ENCODE assay signal across 28 cellular contexts in the genomic region with DNA sequence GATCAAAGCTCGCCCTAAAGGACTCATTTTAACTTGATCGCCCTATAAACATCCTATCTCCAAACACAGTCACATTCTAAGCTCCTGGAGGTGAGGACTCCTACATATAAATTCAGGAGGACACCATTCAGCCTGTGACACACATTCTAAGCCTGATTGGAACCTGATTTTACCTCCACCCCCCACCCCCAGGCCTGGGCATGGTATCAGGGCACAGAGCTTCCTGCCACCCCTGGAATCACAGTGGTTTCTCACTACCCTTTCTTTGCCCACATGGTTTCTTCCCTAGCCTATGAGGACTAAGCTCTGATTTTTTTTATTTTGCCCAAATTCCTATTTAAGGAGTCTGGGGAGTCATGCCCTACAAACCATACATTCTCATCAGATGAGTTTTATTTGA.
A peak's percentile ranks its signal among the peaks of the same experiment; 100 is the strongest.
DNase-seq lines count a peak whose midpoint lies in the region; ATAC-seq and TF ChIP-seq lines count a peak whose summit lies in the region.
"Had no signal": no experiment of that assay in that cellular context is flagged by ENCODE, and none has a peak within 500 bp of the region (broad histone marks: within the 10 kb centered on the region; RNA-seq: fewer than 3 reads in every experiment).

No MANE protein-coding gene starts in this region.

- ATAC-seq in CD8-positive, alpha-beta T cell: peak; percentile 31
- ATAC-seq in GM19395 (IDR thresholded peaks at IDR 0.05; ENCODE audit: unreplicated experiment) (peak; percentile 15), natural killer cell (peak in 2 of 3 donors; percentile 11 to 17), HG02884 (IDR thresholded peaks at IDR 0.05; ENCODE audit: unreplicated experiment) (no peak)
- peak; percentile 20 for ATAC-seq in activated CD8-positive, alpha-beta T cell treated with anti-CD3 and anti-CD28 coated beads for 36 hours
- ATAC-seq: A549, K562, left colon, mucosa of descending colon had no signal

- H3K36me3 Mint-ChIP-seq in CD8-positive, alpha-beta T cell: no peaks in the 10 kb centered on the region
- H3K36me3 Mint-ChIP-seq in activated CD8-positive, alpha-beta T cell treated with anti-CD3 and anti-CD28 coated beads for 36 hours (ENCODE audit: low read depth): peaks cover 5% of the 10 kb centered on the region
- H3K36me3 Mint-ChIP-seq in natural killer cell: no peaks in the 10 kb centered on the region

- H3K27ac Mint-ChIP-seq in CD8-positive, alpha-beta T cell: no peak overlapping the region
- H3K27ac Mint-ChIP-seq in activated CD8-positive, alpha-beta T cell treated with anti-CD3 and anti-CD28 coated beads for 36 hours: no peak overlapping the region
- H3K27ac Mint-ChIP-seq in natural killer cell: peak overlapping the region; percentile 53 to 81
- H3K27ac Mint-ChIP-seq: activated B cell treated with CpG ODN at 0.5 μM for 24 hours; activated naive CD8-positive, alpha-beta T cell treated with anti-CD3 and anti-CD28 coated beads, Interleukin-2, amount 50 U/mL, for 24 hours; nephron had no signal

- peaks cover 2% of the 10 kb centered on the region for H3K9me3 Mint-ChIP-seq in CD8-positive, alpha-beta T cell
- peaks cover 4% of the 10 kb centered on the region for H3K9me3 Mint-ChIP-seq in activated CD8-positive, alpha-beta T cell treated with anti-CD3 and anti-CD28 coated beads for 36 hours
- no peaks in the 10 kb centered on the region for H3K9me3 Mint-ChIP-seq in natural killer cell

- H3K79me2 ChIP-seq in OCI-LY7 (ENCODE audit: insufficient read depth, low read depth, low read length): no peaks in the 10 kb centered on the region
- H3K79me2 ChIP-seq: parathyroid adenoma had no signal

- no peaks in the 10 kb centered on the region for H3K36me3 ChIP-seq in CD8-positive, alpha-beta T cell (ENCODE audit: insufficient read depth, low read length)
- no peaks in the 10 kb centered on the region for H3K36me3 ChIP-seq in OCI-LY7 (ENCODE audit: insufficient read depth, low read length)
- H3K36me3 ChIP-seq: colonic mucosa, thoracic aorta had no signal

- no peak for TF ChIP-seq CTCF in CD8-positive, alpha-beta T cell (IDR thresholded peaks at IDR 0.05)
- TF ChIP-seq CTCF in activated CD8-positive, alpha-beta T cell treated with anti-CD3 and anti-CD28 coated beads for 36 hours (IDR thresholded peaks at IDR 0.05): no peak
- TF ChIP-seq CTCF in natural killer cell (IDR thresholded peaks at IDR 0.05) (no peak), GM10248 (IDR thresholded peaks at IDR 0.05; ENCODE audit: control extremely low read depth, extremely low read depth, low read depth, missing control alignments) (no peak), OCI-LY7 (conservative IDR thresholded peaks at IDR 0.05; ENCODE audit: low read length) (no peak)

- no peak for DNase-seq in CD8-positive, alpha-beta T cell
- DNase-seq in activated CD8-positive, alpha-beta T cell treated with anti-CD3 and anti-CD28 coated beads for 36 hours: no peak
- DNase-seq in natural killer cell: no peak
- no peak for DNase-seq in SK-N-DZ (ENCODE audit: low spot score)
- no peak for DNase-seq in GM10248 (ENCODE audit: extremely low spot score)
- no peak for DNase-seq in OCI-LY7 (ENCODE audit: low spot score)
- DNase-seq: activated B cell treated with CpG ODN at 0.5 μM for 24 hours; activated CD4-positive, alpha-beta T cell treated with anti-CD3 and anti-CD28 coated beads, Interleukin-2, amount 50 U/mL, for 1 hour; activated naive CD4-positive, alpha-beta T cell; activated naive CD8-positive, alpha-beta T cell treated with anti-CD3 and anti-CD28 coated beads, Interleukin-2, amount 50 U/mL, for 24 hours; activated T-cell treated with anti-CD3 and anti-CD28 coated beads, Interleukin-2, amount 50 U/mL, for 48 hours; colonic mucosa; effector CD8-positive, alpha-beta T cell; HCEC 1CT; left colon; mucosa of descending colon; OCI-M1; stimulated activated naive CD4-positive, alpha-beta T cell treated with Interleukin-2 at 50 U/mL for 16 hours had no signal

- H3K27ac ChIP-seq in CD8-positive, alpha-beta T cell (ENCODE audit: low read depth, low read length): no peak overlapping the region
- no peak overlapping the region for H3K27ac ChIP-seq in OCI-LY7 (ENCODE audit: low read depth, low read length, poor library complexity, severe bottlenecking)
- H3K27ac ChIP-seq: A549, colonic mucosa, parathyroid adenoma, RWPE1, SK-N-MC, skin epidermis, thoracic aorta had no signal

- no peaks in the 10 kb centered on the region for H3K4me1 ChIP-seq in CD8-positive, alpha-beta T cell (ENCODE audit: insufficient read depth, low read length)
- H3K4me1 ChIP-seq in OCI-LY7 (ENCODE audit: insufficient read depth, low read length, poor library complexity, severe bottlenecking): peaks cover 5% of the 10 kb centered on the region
- H3K4me1 ChIP-seq: A549, colonic mucosa had no signal

- POLR2A ChIA-PET in CD8-positive, alpha-beta T cell (lab: Charles Lee): no interaction called here
- POLR2A ChIA-PET in activated CD8-positive, alpha-beta T cell treated with anti-CD3 and anti-CD28 coated beads for 36 hours (lab: Charles Lee): interaction anchor here (0.6 to 1.0 kb wide), 3 partner anchors 8 to 428 kb away, joined by 3 read pairs; partner anchors contain the start of gene ID2
- POLR2A ChIA-PET in GM10248 (lab: Yijun Ruan, JAX) (no interaction called here), OCI-LY7 (lab: Charles Lee) (interaction anchor here (0.8 to 1.4 kb wide), 6 partner anchors 9 to 55 kb away, joined by 3 to 5 read pairs (median 4); no protein-coding TSS in a partner anchor)

- BruUV-seq in OCI-LY7 (replicated peaks; lab: Mats Ljungman, UMichigan): no TSS peak

- no peak overlapping the region for H2AFZ ChIP-seq in OCI-LY7 (ENCODE audit: low read length)

- CTCF ChIA-PET in CD8-positive, alpha-beta T cell (lab: Charles Lee): interaction anchor here (0.8 kb wide), 1 partner anchor 147 kb away, joined by 3 read pairs; no protein-coding TSS in a partner anchor
- CTCF ChIA-PET in activated CD8-positive, alpha-beta T cell treated with anti-CD3 and anti-CD28 coated beads for 36 hours (lab: Charles Lee): interaction anchor here (1.5 kb wide), 1 partner anchor 17 kb away, joined by 3 read pairs; no protein-coding TSS in a partner anchor
- CTCF ChIA-PET in GM10248 (lab: Yijun Ruan, JAX): interaction anchor here (1.6 to 1.7 kb wide), 2 partner anchors 8 to 10 kb away, joined by 3 to 4 read pairs; no protein-coding TSS in a partner anchor
- CTCF ChIA-PET in OCI-LY7 (lab: Charles Lee; ENCODE audit: unreplicated experiment): no interaction called here

- H3K27me3 Mint-ChIP-seq in CD8-positive, alpha-beta T cell (ENCODE audit: low read depth): no peaks in the 10 kb centered on the region
- peaks cover 4% of the 10 kb centered on the region for H3K27me3 Mint-ChIP-seq in activated CD8-positive, alpha-beta T cell treated with anti-CD3 and anti-CD28 coated beads for 36 hours
- H3K27me3 Mint-ChIP-seq in natural killer cell (ENCODE audit: low read depth in 2 of 2): no peaks in the 10 kb centered on the region

- no peaks in the 10 kb centered on the region for H3K9me2 ChIP-seq in OCI-LY7 (ENCODE audit: insufficient read depth, low read length)

- no peaks in the 10 kb centered on the region for H4K20me1 ChIP-seq in OCI-LY7 (ENCODE audit: insufficient read depth, low read length)

- peaks cover 11% of the 10 kb centered on the region for H3K4me1 Mint-ChIP-seq in CD8-positive, alpha-beta T cell (ENCODE audit: low read depth)
- peaks cover 17% of the 10 kb centered on the region for H3K4me1 Mint-ChIP-seq in activated CD8-positive, alpha-beta T cell treated with anti-CD3 and anti-CD28 coated beads for 36 hours (ENCODE audit: low read depth)
- H3K4me1 Mint-ChIP-seq in natural killer cell: peaks cover 21 to 51% of the 10 kb centered on the region in 2 donors
- H3K4me1 Mint-ChIP-seq: activated B cell treated with CpG ODN at 0.5 μM for 24 hours had no signal

- no peak overlapping the region for H3K4me3 ChIP-seq in CD8-positive, alpha-beta T cell (ENCODE audit: low read depth, low read length)
- H3K4me3 ChIP-seq in OCI-LY7 (ENCODE audit: low read depth, low read length, poor library complexity, severe bottlenecking): no peak overlapping the region
- H3K4me3 ChIP-seq: A549, colonic mucosa, K562, mucosa of descending colon, SK-N-MC, skin epidermis, thoracic aorta had no signal

- no peak overlapping the region for H3K4me2 ChIP-seq in OCI-LY7 (ENCODE audit: low read length)
- H3K4me2 ChIP-seq: A549 had no signal

- H3K27me3 ChIP-seq in CD8-positive, alpha-beta T cell (ENCODE audit: insufficient read depth, low read length): no peaks in the 10 kb centered on the region
- H3K27me3 ChIP-seq: colonic mucosa had no signal

- intact Hi-C loops in CD8-positive, alpha-beta T cell (cut with DNase I, micrococcal nuclease): no loop called here
- intact Hi-C loops in activated CD8-positive, alpha-beta T cell treated with anti-CD3 and anti-CD28 coated beads for 36 hours (cut with micrococcal nuclease): no loop called here
- intact Hi-C loops in natural killer cell (cut with micrococcal nuclease) (no loop called here), OCI-LY7 (cut with micrococcal nuclease; ENCODE audit: unreplicated experiment) (no loop called here)

- H3K9me3 ChIP-seq in CD8-positive, alpha-beta T cell (ENCODE audit: low read length): no peaks in the 10 kb centered on the region
- H3K9me3 ChIP-seq in OCI-LY7 (ENCODE audit: low read length): no peaks in the 10 kb centered on the region; the same call in 1 of the 2 replicates
- H3K9me3 ChIP-seq: colonic mucosa, thoracic aorta had no signal

- no peak overlapping the region for H3K4me3 Mint-ChIP-seq in CD8-positive, alpha-beta T cell
- H3K4me3 Mint-ChIP-seq in activated CD8-positive, alpha-beta T cell treated with anti-CD3 and anti-CD28 coated beads for 36 hours: no peak overlapping the region
- no peak overlapping the region for H3K4me3 Mint-ChIP-seq in natural killer cell
- H3K4me3 Mint-ChIP-seq: activated B cell treated with CpG ODN at 0.5 μM for 24 hours; activated naive CD8-positive, alpha-beta T cell treated with anti-CD3 and anti-CD28 coated beads, Interleukin-2, amount 50 U/mL, for 24 hours; nephron had no signal

Comparison
In these comparisons a context has a peak if more than half of its experiments do, and no peak if none do; other contexts are left out.
1. H3K27ac Mint-ChIP-seq: peak in natural killer cell (2 of 2); none in CD8-positive, alpha-beta T cell (single experiment) and activated CD8-positive, alpha-beta T cell treated with anti-CD3 and anti-CD28 coated beads for 36 hours (single experiment).
2. POLR2A ChIA-PET loops: an anchor here in activated CD8-positive, alpha-beta T cell treated with anti-CD3 and anti-CD28 coated beads for 36 hours (0.6 to 1.0 kb wide) and OCI-LY7 (0.8 to 1.4 kb wide); none called in CD8-positive, alpha-beta T cell and GM10248.